ENCODE assay signal across 2 cellular contexts in the genomic region with DNA sequence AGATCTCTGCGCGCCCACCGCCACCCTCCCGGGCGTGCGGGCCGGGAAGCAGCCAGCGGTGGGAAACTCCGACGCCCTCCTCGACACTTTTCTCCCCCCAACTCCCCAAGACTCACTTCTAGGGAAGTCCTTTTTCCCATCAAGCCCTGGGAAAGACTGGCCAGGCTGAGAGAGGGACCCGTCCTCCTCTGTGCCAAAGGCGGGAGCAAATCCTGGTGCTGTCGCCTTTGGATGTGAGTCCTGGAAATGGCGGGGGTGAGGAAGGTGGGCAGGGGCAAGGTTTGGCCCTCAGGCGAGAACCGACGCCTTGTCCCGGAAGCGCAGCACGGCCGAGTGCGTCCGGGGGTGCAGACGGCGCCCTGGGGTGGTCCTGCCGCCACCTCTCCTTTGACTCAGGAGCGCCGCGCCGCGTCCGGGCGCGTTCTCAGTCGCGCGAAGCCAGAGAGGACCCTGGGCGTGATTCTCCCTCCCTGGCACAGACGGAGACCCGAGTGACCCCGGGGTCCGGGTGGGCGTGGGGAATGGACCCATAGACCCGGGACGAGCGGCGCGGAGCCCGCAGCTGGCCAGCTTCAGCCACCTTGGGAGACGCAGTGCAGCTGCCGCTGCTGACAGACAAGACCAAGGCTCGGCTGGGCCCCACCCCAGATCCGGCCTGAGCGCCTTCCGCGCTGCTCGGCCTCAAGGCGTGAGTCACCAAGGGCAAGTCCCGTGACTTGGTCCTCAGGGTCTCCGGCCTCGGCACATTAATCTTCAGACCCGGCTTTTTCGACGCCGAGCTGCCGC.
TF ChIP-seq lines count a peak whose summit lies in the region.

No MANE protein-coding gene starts in this region.

TF ChIP-seq in A549, 52 proteins besides CTCF, POLR2A, EP300 and RAD21:
- no peak for TF ChIP-seq NFE2L2 (conservative IDR thresholded peaks at IDR 0.05; ENCODE audit: low read length)
- TF ChIP-seq ZFP36 (IDR thresholded peaks at IDR 0.05; ENCODE audit: borderline replicate concordance, partially characterized antibody), result no peak
- TF ChIP-seq JUN (IDR thresholded peaks at IDR 0.05), result peak in 1 of 2 experiments; percentile 38; a peak in 1 of 5 replicates
- TF ChIP-seq SMC3 (IDR thresholded peaks at IDR 0.05), result 0 out of 3 replicates have a peak, but pooled peaks have one; percentile 29
- peak; percentile 38; the same call in 1 of the 2 replicates for TF ChIP-seq FOSL2 (IDR thresholded peaks at IDR 0.05)
- TF ChIP-seq FOSL2 (CRISPR knock-in tag; IDR thresholded peaks at IDR 0.05), result peak; percentile 86
- TF ChIP-seq KDM5A (IDR thresholded peaks at IDR 0.05), result no peak
- peak; percentile 79 for TF ChIP-seq MAX (IDR thresholded peaks at IDR 0.05)
- no peak for TF ChIP-seq MAZ (IDR thresholded peaks at IDR 0.05; ENCODE audit: borderline replicate concordance, low read depth, low read length)
- peak; percentile 88; the same call in 1 of the 2 replicates for TF ChIP-seq E2F6 (IDR thresholded peaks at IDR 0.05; ENCODE audit: borderline replicate concordance, low read depth)
- peak; percentile 58; the same call in 1 of the 2 replicates for TF ChIP-seq BHLHE40 (IDR thresholded peaks at IDR 0.05; ENCODE audit: low read depth, low read length)
- TF ChIP-seq, protein P1, sequence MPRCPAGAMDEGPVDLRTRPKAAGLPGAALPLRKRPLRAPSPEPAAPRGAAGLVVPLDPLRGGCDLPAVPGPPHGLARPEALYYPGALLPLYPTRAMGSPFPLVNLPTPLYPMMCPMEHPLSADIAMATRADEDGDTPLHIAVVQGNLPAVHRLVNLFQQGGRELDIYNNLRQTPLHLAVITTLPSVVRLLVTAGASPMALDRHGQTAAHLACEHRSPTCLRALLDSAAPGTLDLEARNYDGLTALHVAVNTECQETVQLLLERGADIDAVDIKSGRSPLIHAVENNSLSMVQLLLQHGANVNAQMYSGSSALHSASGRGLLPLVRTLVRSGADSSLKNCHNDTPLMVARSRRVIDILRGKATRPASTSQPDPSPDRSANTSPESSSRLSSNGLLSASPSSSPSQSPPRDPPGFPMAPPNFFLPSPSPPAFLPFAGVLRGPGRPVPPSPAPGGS (IDR thresholded peaks at IDR 0.05), result no peak; the same call in 2 of the 3 replicates
- TF ChIP-seq HOXB5 (CRISPR knock-in tag; IDR thresholded peaks at IDR 0.05), result 0 out of 2 replicates have a peak, but pooled peaks have one; percentile 30

TF ChIP-seq in HepG2, 621 proteins besides CTCF, POLR2A, EP300 and RAD21 (continues in another document):
- TF ChIP-seq ZNF546 (CRISPR knock-in tag; conservative IDR thresholded peaks at IDR 0.05) (no peak; the same call in 1 of the 2 replicates), IKZF1 (IDR thresholded peaks at IDR 0.05) (no peak), IRX3 (CRISPR knock-in tag; IDR thresholded peaks at IDR 0.05; ENCODE audit: borderline replicate concordance, low read depth) (peak; percentile 65; the same call in 1 of the 2 replicates), ZBTB44 (CRISPR knock-in tag; IDR thresholded peaks at IDR 0.05) (0 out of 2 replicates have a peak, but pooled peaks have one; percentile 47), ZBTB7A (CRISPR knock-in tag; IDR thresholded peaks at IDR 0.05) (peak; percentile 98), FOXJ3 (CRISPR knock-in tag; IDR thresholded peaks at IDR 0.05; ENCODE audit: borderline replicate concordance) (no peak), PLSCR1 (CRISPR knock-in tag; IDR thresholded peaks at IDR 0.05; ENCODE audit: borderline replicate concordance) (no peak), ERF (CRISPR knock-in tag; IDR thresholded peaks at IDR 0.05) (no peak; the same call in 1 of the 2 replicates), ZNF207 (IDR thresholded peaks at IDR 0.05; ENCODE audit: borderline replicate concordance) (no peak), RFXANK (CRISPR knock-in tag; IDR thresholded peaks at IDR 0.05) (no peak), GLMP (CRISPR knock-in tag; IDR thresholded peaks at IDR 0.05; ENCODE audit: borderline replicate concordance) (0 out of 2 replicates have a peak, but pooled peaks have one; percentile 80), CERS6 (CRISPR knock-in tag; IDR thresholded peaks at IDR 0.05) (no peak), HCFC1 (IDR thresholded peaks at IDR 0.05; ENCODE audit: low read depth, low read length) (no peak), HNRNPL (IDR thresholded peaks at IDR 0.05; ENCODE audit: low read depth, low read length) (peak; percentile 42; the same call in 1 of the 2 replicates), ZNF558 (CRISPR knock-in tag; IDR thresholded peaks at IDR 0.05; ENCODE audit: borderline replicate concordance) (0 out of 2 replicates have a peak, but pooled peaks have one; percentile 29), NFIC (IDR thresholded peaks at IDR 0.05; ENCODE audit: low read length) (no peak), GMEB2 (CRISPR knock-in tag; IDR thresholded peaks at IDR 0.05; ENCODE audit: low read depth) (no peak), PAWR (CRISPR knock-in tag; IDR thresholded peaks at IDR 0.05; ENCODE audit: borderline replicate concordance) (peak; percentile 82; the same call in 1 of the 2 replicates), PPARG (CRISPR knock-in tag; conservative IDR thresholded peaks at IDR 0.05) (peak; percentile 56), ZNF720 (CRISPR knock-in tag; IDR thresholded peaks at IDR 0.05) (no peak), LRRFIP1 (CRISPR knock-in tag; conservative IDR thresholded peaks at IDR 0.05) (no peak), CC2D1A (CRISPR knock-in tag; IDR thresholded peaks at IDR 0.05) (no peak), PCBP1 (IDR thresholded peaks at IDR 0.05; ENCODE audit: borderline replicate concordance, low read depth, low read length) (no peak), CENPBD1 (CRISPR knock-in tag; IDR thresholded peaks at IDR 0.05; ENCODE audit: borderline replicate concordance, low read depth) (no peak), ISL2 (CRISPR knock-in tag; IDR thresholded peaks at IDR 0.05) (0 out of 2 replicates have a peak, but pooled peaks have one; percentile 54), ZNF724P (CRISPR knock-in tag; IDR thresholded peaks at IDR 0.05; ENCODE audit: borderline replicate concordance) (no peak; the same call in 1 of the 2 replicates)
- TF ChIP-seq, protein P2, sequence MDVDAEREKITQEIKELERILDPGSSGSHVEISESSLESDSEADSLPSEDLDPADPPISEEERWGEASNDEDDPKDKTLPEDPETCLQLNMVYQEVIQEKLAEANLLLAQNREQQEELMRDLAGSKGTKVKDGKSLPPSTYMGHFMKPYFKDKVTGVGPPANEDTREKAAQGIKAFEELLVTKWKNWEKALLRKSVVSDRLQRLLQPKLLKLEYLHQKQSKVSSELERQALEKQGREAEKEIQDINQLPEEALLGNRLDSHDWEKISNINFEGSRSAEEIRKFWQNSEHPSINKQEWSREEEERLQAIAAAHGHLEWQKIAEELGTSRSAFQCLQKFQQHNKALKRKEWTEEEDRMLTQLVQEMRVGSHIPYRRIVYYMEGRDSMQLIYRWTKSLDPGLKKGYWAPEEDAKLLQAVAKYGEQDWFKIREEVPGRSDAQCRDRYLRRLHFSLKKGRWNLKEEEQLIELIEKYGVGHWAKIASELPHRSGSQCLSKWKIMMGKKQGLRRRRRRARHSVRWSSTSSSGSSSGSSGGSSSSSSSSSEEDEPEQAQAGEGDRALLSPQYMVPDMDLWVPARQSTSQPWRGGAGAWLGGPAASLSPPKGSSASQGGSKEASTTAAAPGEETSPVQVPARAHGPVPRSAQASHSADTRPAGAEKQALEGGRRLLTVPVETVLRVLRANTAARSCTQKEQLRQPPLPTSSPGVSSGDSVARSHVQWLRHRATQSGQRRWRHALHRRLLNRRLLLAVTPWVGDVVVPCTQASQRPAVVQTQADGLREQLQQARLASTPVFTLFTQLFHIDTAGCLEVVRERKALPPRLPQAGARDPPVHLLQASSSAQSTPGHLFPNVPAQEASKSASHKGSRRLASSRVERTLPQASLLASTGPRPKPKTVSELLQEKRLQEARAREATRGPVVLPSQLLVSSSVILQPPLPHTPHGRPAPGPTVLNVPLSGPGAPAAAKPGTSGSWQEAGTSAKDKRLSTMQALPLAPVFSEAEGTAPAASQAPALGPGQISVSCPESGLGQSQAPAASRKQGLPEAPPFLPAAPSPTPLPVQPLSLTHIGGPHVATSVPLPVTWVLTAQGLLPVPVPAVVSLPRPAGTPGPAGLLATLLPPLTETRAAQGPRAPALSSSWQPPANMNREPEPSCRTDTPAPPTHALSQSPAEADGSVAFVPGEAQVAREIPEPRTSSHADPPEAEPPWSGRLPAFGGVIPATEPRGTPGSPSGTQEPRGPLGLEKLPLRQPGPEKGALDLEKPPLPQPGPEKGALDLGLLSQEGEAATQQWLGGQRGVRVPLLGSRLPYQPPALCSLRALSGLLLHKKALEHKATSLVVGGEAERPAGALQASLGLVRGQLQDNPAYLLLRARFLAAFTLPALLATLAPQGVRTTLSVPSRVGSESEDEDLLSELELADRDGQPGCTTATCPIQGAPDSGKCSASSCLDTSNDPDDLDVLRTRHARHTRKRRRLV (CRISPR knock-in tag; IDR thresholded peaks at IDR 0.05), result no peak
- TF ChIP-seq, protein P3, sequence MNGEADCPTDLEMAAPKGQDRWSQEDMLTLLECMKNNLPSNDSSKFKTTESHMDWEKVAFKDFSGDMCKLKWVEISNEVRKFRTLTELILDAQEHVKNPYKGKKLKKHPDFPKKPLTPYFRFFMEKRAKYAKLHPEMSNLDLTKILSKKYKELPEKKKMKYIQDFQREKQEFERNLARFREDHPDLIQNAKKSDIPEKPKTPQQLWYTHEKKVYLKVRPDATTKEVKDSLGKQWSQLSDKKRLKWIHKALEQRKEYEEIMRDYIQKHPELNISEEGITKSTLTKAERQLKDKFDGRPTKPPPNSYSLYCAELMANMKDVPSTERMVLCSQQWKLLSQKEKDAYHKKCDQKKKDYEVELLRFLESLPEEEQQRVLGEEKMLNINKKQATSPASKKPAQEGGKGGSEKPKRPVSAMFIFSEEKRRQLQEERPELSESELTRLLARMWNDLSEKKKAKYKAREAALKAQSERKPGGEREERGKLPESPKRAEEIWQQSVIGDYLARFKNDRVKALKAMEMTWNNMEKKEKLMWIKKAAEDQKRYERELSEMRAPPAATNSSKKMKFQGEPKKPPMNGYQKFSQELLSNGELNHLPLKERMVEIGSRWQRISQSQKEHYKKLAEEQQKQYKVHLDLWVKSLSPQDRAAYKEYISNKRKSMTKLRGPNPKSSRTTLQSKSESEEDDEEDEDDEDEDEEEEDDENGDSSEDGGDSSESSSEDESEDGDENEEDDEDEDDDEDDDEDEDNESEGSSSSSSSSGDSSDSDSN (CRISPR knock-in tag; IDR thresholded peaks at IDR 0.05), result peak; percentile 87
